Comparison of ENCODE assay signal across 17 cellular contexts in the genomic region with DNA sequence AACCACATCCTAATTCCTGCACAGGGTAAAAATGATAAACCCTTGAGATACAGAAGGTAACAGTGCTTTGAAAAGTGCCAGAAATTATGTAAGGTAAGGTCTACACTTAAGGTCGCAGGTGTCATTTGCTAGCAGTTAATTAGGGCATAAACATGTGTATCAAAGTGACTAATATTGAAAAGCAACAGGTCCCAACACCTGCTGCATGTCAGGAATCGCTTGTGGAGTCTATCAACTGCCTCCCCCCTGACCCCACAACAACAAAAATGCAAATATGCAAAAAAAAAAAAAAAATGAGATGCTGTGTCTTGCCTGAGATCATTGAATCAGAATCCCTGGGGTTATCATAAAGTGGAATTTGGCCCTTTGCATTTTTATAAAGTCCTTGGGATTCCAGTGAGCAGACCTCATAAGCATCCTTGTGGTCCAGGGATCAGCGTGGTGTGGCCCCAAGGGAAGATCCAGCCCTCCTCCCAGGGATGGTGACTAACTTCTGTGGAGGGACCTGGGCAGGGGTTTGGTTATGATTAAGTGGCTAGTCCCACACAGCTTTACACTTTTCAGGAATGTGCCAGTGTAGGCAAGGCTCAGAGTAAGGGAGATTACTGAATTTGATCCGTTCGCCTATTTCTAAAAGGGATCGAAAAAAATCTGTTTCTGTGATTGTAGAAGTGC.
DNase-seq lines count a peak whose midpoint lies in the region; ATAC-seq, FAIRE-seq and TF ChIP-seq lines count a peak whose summit lies in the region.
"Had no signal": no experiment of that assay in that cellular context is flagged by ENCODE, and none has a peak within 500 bp of the region (broad histone marks: within the 10 kb centered on the region; RNA-seq: fewer than 3 reads in every experiment).

No MANE protein-coding gene starts in this region.

- no peak for TF ChIP-seq POLR2A in H54 (IDR thresholded peaks at IDR 0.05; ENCODE audit: low read depth, low read length)

- H3K4me1 ChIP-seq in adipocyte (ENCODE audit: control insufficient read depth, insufficient read depth, low read length): peaks cover 35% of the 10 kb centered on the region
- H3K4me1 ChIP-seq in pancreas: no peaks in the 10 kb centered on the region
- H3K4me1 ChIP-seq: right lobe of liver had no signal

- no peaks in the 10 kb centered on the region for H3K9me3 Mint-ChIP-seq in effector memory CD8-positive, alpha-beta T cell
- no peaks in the 10 kb centered on the region for H3K9me3 Mint-ChIP-seq in osteocyte (ENCODE audit: unreplicated experiment)
- H3K9me3 Mint-ChIP-seq: activated T-helper 2 cell treated with anti-CD3 and anti-CD28 coated beads, Interferon-gamma antibody, Interleukin-2, Interleukin-4, amounts not matched to agents 10 μg/mL and 5 μg/mL and 100 μg/mL, durations not matched to agents 14 hours and 24 hours and 36 hours; natural killer cell treated with Interleukin-12 subunit alpha and Interleukin-12 subunit beta and Interleukin-15 and Interleukin-18, amount 100 ng/mL, for 72 hours had no signal

- no peaks in the 10 kb centered on the region for H3K27me3 ChIP-seq in adipocyte (replicated peaks; ENCODE audit: control insufficient read depth, insufficient read depth, low read length)
- H3K27me3 ChIP-seq in pancreas: no peaks in the 10 kb centered on the region
- H3K27me3 ChIP-seq: right lobe of liver had no signal

- H3K36me3 ChIP-seq in adipocyte (ENCODE audit: control insufficient read depth, insufficient read depth, low read length, severe bottlenecking) (peaks cover 77% of the 10 kb centered on the region), pancreas (no peaks in the 10 kb centered on the region)
- H3K36me3 ChIP-seq: right lobe of liver had no signal

- ATAC-seq in effector memory CD8-positive, alpha-beta T cell (replicated peaks): no peak
- no peak for ATAC-seq in pancreas
- ATAC-seq: left ventricle myocardium superior; natural killer cell treated with Interleukin-12 subunit alpha and Interleukin-12 subunit beta and Interleukin-15 and Interleukin-18, amount 100 ng/mL, for 72 hours; right lobe of liver had no signal

- H3K36me3 Mint-ChIP-seq in effector memory CD8-positive, alpha-beta T cell (ENCODE audit: insufficient read depth): peaks cover 5% of the 10 kb centered on the region
- peaks cover 9% of the 10 kb centered on the region for H3K36me3 Mint-ChIP-seq in osteocyte (ENCODE audit: unreplicated experiment)
- H3K36me3 Mint-ChIP-seq: natural killer cell treated with Interleukin-12 subunit alpha and Interleukin-12 subunit beta and Interleukin-15 and Interleukin-18, amount 100 ng/mL, for 72 hours had no signal

- peak; percentile 93 for DNase-seq in A172 (ENCODE audit: low spot score)
- DNase-seq in H54 (ENCODE audit: insufficient read length, low spot score): peak; percentile 87
- DNase-seq in adipocyte (ENCODE audit: low read depth): peak; percentile 68
- peak; percentile 82 for DNase-seq in iris pigment epithelial cell (ENCODE audit: low read depth)
- no peak for DNase-seq in effector memory CD8-positive, alpha-beta T cell
- DNase-seq in CD1c-positive myeloid dendritic cell (ENCODE audit: extremely low spot score): no peak
- DNase-seq in pancreas: no peak
- no peak for DNase-seq in osteocyte (ENCODE audit: extremely low spot score, unreplicated experiment)
- DNase-seq: hippocampal formation, KG1, left ventricle myocardium superior, NCI-H1694 treated with DMSO at 0.1 percent for 48 hours, NCI-H774, right lobe of liver had no signal

- no peaks in the 10 kb centered on the region for H3K9me3 ChIP-seq in adipocyte (ENCODE audit: control insufficient read depth, low read length)
- H3K9me3 ChIP-seq in pancreas: no peaks in the 10 kb centered on the region
- H3K9me3 ChIP-seq: right lobe of liver had no signal

- no peak overlapping the region for H3K4me3 Mint-ChIP-seq in effector memory CD8-positive, alpha-beta T cell
- no peak overlapping the region for H3K4me3 Mint-ChIP-seq in osteocyte (ENCODE audit: unreplicated experiment)
- H3K4me3 Mint-ChIP-seq: natural killer cell treated with Interleukin-12 subunit alpha and Interleukin-12 subunit beta and Interleukin-15 and Interleukin-18, amount 100 ng/mL, for 72 hours had no signal

- intact Hi-C loops in pancreas (cut with DNase I): no loop called here

- no peak overlapping the region for H3K4me3 ChIP-seq in adipocyte (ENCODE audit: low read length)
- no peak overlapping the region for H3K4me3 ChIP-seq in pancreas
- H3K4me3 ChIP-seq: right lobe of liver had no signal

- no peak overlapping the region for H3K27ac ChIP-seq in pancreas
- H3K27ac ChIP-seq: right lobe of liver had no signal

- FAIRE-seq in H54 (lab: Jason Lieb, UNC): peak; percentile 65
- FAIRE-seq in pancreas (lab: Jason Lieb, UNC): no peak
- FAIRE-seq: A204.1 had no signal

- H3K9ac ChIP-seq in adipocyte (ENCODE audit: low read length): peak overlapping the region; percentile 42

- peaks cover 0 to 18% of the 10 kb centered on the region in 2 donors for H3K27me3 Mint-ChIP-seq in effector memory CD8-positive, alpha-beta T cell
- no peaks in the 10 kb centered on the region for H3K27me3 Mint-ChIP-seq in osteocyte (ENCODE audit: unreplicated experiment)

- no peak for TF ChIP-seq CTCF in pancreas (IDR thresholded peaks at IDR 0.05)
- TF ChIP-seq CTCF in osteocyte (IDR thresholded peaks at IDR 0.05): no peak

- 83% methylated on average over 6 of the region's 6 CpGs for whole genome bisulfite sequencing in pancreas, 2 donors

- H3K4me1 Mint-ChIP-seq in effector memory CD8-positive, alpha-beta T cell (ENCODE audit: low read depth in 2 of 2): no peaks in the 10 kb centered on the region
- peaks cover 18% of the 10 kb centered on the region for H3K4me1 Mint-ChIP-seq in osteocyte (ENCODE audit: unreplicated experiment)

- H3K27ac Mint-ChIP-seq in effector memory CD8-positive, alpha-beta T cell: no peak overlapping the region
- H3K27ac Mint-ChIP-seq in osteocyte (ENCODE audit: unreplicated experiment): no peak overlapping the region
- H3K27ac Mint-ChIP-seq: activated T-helper 2 cell treated with anti-CD3 and anti-CD28 coated beads, Interferon-gamma antibody, Interleukin-2, Interleukin-4, amounts not matched to agents 10 μg/mL and 5 μg/mL and 100 μg/mL, durations not matched to agents 14 hours and 24 hours and 36 hours; natural killer cell treated with Interleukin-12 subunit alpha and Interleukin-12 subunit beta and Interleukin-15 and Interleukin-18, amount 100 ng/mL, for 72 hours had no signal

Comparison
In these comparisons a context has a peak if more than half of its experiments do, and no peak if none do; other contexts are left out.
1. DNase-seq: peak in A172 (single experiment), H54 (single experiment), adipocyte (single experiment) and iris pigment epithelial cell (single experiment); none in effector memory CD8-positive, alpha-beta T cell (0 of 3), CD1c-positive myeloid dendritic cell (single experiment), pancreas (0 of 6) and osteocyte (single experiment).